Comparison of ENCODE assay signal across 8 cellular contexts in the genomic region with DNA sequence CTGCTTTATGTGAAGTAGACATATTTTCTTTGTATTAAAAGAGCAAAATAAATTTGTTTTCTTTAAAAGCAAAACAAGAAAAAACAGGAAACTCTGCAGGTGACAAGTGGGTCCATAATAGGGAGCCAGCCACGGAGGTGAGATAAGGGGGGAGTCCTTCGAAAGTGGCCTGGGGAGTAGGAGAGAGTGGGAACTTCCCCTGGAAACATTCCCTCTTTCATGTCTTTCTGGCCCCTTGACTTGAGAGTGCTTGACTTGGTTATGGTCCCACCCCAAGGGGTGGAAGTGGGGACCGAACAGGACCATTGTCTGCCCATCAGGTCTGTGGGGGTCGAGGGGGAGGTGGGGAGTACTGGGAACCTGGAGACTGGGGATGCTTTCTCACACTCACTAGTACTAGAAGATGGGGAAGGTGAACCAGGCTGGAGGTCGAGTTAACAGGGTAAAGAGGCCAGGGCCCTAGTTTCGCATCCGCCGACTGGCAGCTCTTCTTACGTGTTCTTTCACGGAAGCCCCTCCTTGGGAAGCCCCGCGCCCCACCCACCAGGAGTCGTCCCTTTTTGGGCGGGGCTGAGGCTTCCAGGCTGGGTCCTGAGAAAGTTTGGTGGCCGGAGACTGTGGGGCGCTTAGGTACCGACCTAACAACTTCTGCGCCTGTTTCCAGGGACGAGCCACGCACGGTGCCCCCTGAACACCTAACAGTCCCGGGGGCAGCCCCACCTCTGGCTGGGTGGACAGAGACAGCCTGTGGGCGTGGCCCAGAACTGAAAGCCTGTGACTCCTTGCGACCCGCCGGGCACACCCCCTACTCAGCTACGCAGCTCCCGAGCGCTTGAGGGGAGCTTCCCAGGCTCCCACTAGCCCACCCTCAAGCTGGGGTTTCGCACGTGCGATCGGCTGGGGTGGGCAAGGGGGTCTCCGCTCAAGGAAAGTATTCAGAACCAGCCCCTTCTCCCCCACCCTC.
DNase-seq lines count a peak whose midpoint lies in the region; ATAC-seq and TF ChIP-seq lines count a peak whose summit lies in the region.

No MANE protein-coding gene starts in this region.

- peaks cover 33% of the 10 kb centered on the region for H3K4me1 ChIP-seq in muscle layer of colon (ENCODE audit: insufficient read depth, low read length)

- DNase-seq in activated CD4-positive, CD25-positive, alpha-beta regulatory T cell (lab: John Stamatoyannopoulos, UW), result peak; percentile 39 to 63 (median 54)
- DNase-seq in coronary artery (ENCODE audit: low spot score) (peak; percentile 78), NCI-H1105 (lab: John Stamatoyannopoulos, UW) (no peak)
- peak; percentile 84 for DNase-seq in stimulated activated naive CD8-positive, alpha-beta T cell treated with anti-CD3 and anti-CD28 coated beads, Interleukin-15, Interleukin-2, amounts not matched to agents 100 U/mL and 50 U/mL, for 24 hours

- H3K27ac ChIP-seq in C4-2B, result peak overlapping the region; percentile 90
- H3K27ac ChIP-seq in coronary artery, result peak overlapping the region; percentile 64 to 83
- peak overlapping the region; percentile 75 for H3K27ac ChIP-seq in muscle layer of colon (ENCODE audit: low read depth, low read length)

- ATAC-seq in GM19395 (IDR thresholded peaks at IDR 0.05; ENCODE audit: unreplicated experiment) (peak; percentile 44), HG03521 (IDR thresholded peaks at IDR 0.05; ENCODE audit: unreplicated experiment) (peak; percentile 14)
- peak; percentile 45 for ATAC-seq in stimulated activated naive CD8-positive, alpha-beta T cell treated with anti-CD3 and anti-CD28 coated beads, Interleukin-15, Interleukin-2, amounts not matched to agents 100 U/mL and 50 U/mL, for 24 hours

- no peaks in the 10 kb centered on the region for H3K9me3 ChIP-seq in muscle layer of colon (ENCODE audit: low read length)

- H3K4me3 ChIP-seq in coronary artery, result peak overlapping the region; percentile 82
- H3K4me3 ChIP-seq in muscle layer of colon (ENCODE audit: low read depth in 1 of 2, low read length in 2 of 2), result peak overlapping the region; percentile 72 to 82

- no peak overlapping the region for H3K9ac ChIP-seq in muscle layer of colon (ENCODE audit: low read length)

- H3K36me3 ChIP-seq in muscle layer of colon (ENCODE audit: insufficient read depth, low read length), result no peaks in the 10 kb centered on the region

- peaks cover 19 to 46% of the 10 kb centered on the region in 2 donors for H3K27me3 ChIP-seq in muscle layer of colon (ENCODE audit: control insufficient read depth in 1 of 2, insufficient read depth in 2 of 2, low read length in 2 of 2)

- TF ChIP-seq CTCF in C4-2B (conservative IDR thresholded peaks at IDR 0.05) (no peak), coronary artery (IDR thresholded peaks at IDR 0.05) (no peak)
